19 cellular contexts compared by ENCODE assay signal in genomic region chr20:32429343-32429742, GRCh38.
"Had no signal": no experiment of that assay in that cellular context is flagged by ENCODE, and none has a peak within 500 bp of the region (broad histone marks: within the 10 kb centered on the region; RNA-seq: fewer than 3 reads in every experiment).

No MANE protein-coding gene starts in this region.

- DNase-seq: activated CD4-positive, alpha-beta T cell treated with anti-CD3 and anti-CD28 coated beads for 4 hours; activated CD8-positive, alpha-beta memory T cell treated with anti-CD3 and anti-CD28 coated beads, Interleukin-2, amount 50 U/mL, for 48 hours; activated gamma-delta T cell treated with Interleukin-2 at 50 U/mL for 16 hours; body of pancreas; caudate nucleus; dorsolateral prefrontal cortex; foreskin keratinocyte; naive thymus-derived CD8-positive, alpha-beta T cell; sigmoid colon; stimulated activated CD4-positive, alpha-beta T cell treated with anti-CD3 and anti-CD28 coated beads, Interleukin-4, amount 100 ng/mL, for 24 hours had no signal

- H3K27ac Mint-ChIP-seq: activated CD8-positive, alpha-beta T cell treated with anti-CD3 and anti-CD28 coated beads, Interleukin-2, amount 10 ng/mL, durations not matched to agents 7 days and 5 days; stimulated activated memory B cell treated with anti-CD40 and anti-IgM and Interleukin-4, amounts not matched to agents 10 μg/mL and 1 μg/mL and 100 μg/mL, for 72 hours; WTC11 had no signal

- ATAC-seq: activated CD8-positive, alpha-beta T cell treated with anti-CD3 and anti-CD28 coated beads, Interleukin-2, amount 10 ng/mL, durations not matched to agents 7 days and 5 days; body of pancreas; foreskin keratinocyte; naive thymus-derived CD8-positive, alpha-beta T cell; stimulated activated memory B cell treated with anti-CD40 and anti-IgM and Interleukin-4, amounts not matched to agents 10 μg/mL and 1 μg/mL and 100 μg/mL, for 72 hours; WTC11 had no signal

- H3K27ac ChIP-seq: body of pancreas, dorsolateral prefrontal cortex, epithelial cell of prostate, foreskin keratinocyte, hepatocyte, neutrophil, parathyroid adenoma, sigmoid colon, thoracic aorta, upper lobe of left lung had no signal

- H3K27me3 Mint-ChIP-seq: naive thymus-derived CD8-positive, alpha-beta T cell; stimulated activated memory B cell treated with anti-CD40 and anti-IgM and Interleukin-4, amounts not matched to agents 10 μg/mL and 1 μg/mL and 100 μg/mL, for 72 hours had no signal

- H3K4me3 ChIP-seq: body of pancreas, dorsolateral prefrontal cortex, hepatocyte, sigmoid colon, thoracic aorta, upper lobe of left lung had no signal

- H3K9me3 ChIP-seq: body of pancreas, neutrophil, sigmoid colon, thoracic aorta, upper lobe of left lung had no signal

- H3K27me3 ChIP-seq: body of pancreas, dorsolateral prefrontal cortex, foreskin keratinocyte, hepatocyte, neutrophil, sigmoid colon, upper lobe of left lung had no signal

- H3K9me3 Mint-ChIP-seq: naive thymus-derived CD8-positive, alpha-beta T cell; stimulated activated memory B cell treated with anti-CD40 and anti-IgM and Interleukin-4, amounts not matched to agents 10 μg/mL and 1 μg/mL and 100 μg/mL, for 72 hours; WTC11 had no signal

- H3K4me1 Mint-ChIP-seq: WTC11 had no signal

- H3K4me3 Mint-ChIP-seq: activated CD8-positive, alpha-beta T cell treated with anti-CD3 and anti-CD28 coated beads, Interleukin-2, amount 10 ng/mL, durations not matched to agents 7 days and 5 days; naive thymus-derived CD8-positive, alpha-beta T cell; stimulated activated memory B cell treated with anti-CD40 and anti-IgM and Interleukin-4, amounts not matched to agents 10 μg/mL and 1 μg/mL and 100 μg/mL, for 72 hours; WTC11 had no signal
